In the genomic region with DNA sequence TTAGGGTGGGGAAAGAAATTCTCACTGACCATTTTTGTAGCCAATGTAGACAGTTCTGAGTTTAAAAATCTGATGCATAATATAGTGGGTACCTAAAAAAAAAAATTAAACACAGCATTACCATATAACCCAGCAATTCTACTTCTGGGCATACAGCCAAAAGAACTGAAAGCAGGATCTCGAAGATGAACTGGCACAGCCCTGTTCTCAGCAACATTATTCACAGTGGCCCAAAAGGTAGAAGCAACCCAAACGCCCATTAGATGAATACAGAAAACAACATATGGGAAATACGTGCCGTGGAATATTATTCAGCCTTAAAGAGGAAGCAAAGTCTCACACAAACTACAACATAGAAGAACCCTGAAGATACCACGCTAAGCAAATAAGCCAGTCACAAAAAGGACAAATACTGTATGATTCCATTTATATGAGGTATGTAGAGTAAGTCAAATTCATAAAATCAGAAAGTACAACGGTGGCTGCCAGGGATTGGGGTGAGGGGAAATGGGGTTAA, we compare ENCODE assay signal across 14 cellular contexts. TPM values are rescaled to one million over a fixed set of nuclear protein-coding genes. Genes with fewer than 3 reads are reported as not detected.
DNase-seq lines count a peak whose midpoint lies in the region; ATAC-seq and TF ChIP-seq lines count a peak whose summit lies in the region.
"Had no signal": no experiment of that assay in that cellular context is flagged by ENCODE, and none has a peak within 500 bp of the region (broad histone marks: within the 10 kb centered on the region; RNA-seq: fewer than 3 reads in every experiment).

No MANE protein-coding gene starts in this region.

- no peak for TF ChIP-seq POLR2A in breast epithelium (IDR thresholded peaks at IDR 0.05)

- peak overlapping the region; percentile 41 for H3K4me3 ChIP-seq in MG63
- peak overlapping the region in 1 of 3 donors; percentile 54 for H3K4me3 ChIP-seq in breast epithelium
- no peak overlapping the region for H3K4me3 ChIP-seq in mesodermal cell (ENCODE audit: extremely low read depth, insufficient read depth, low read length, poor library complexity, severe bottlenecking)

- H3K27ac ChIP-seq in breast epithelium, result peak overlapping the region; percentile 6 to 74
- peak overlapping the region; percentile 24 for H3K27ac ChIP-seq in mesodermal cell (ENCODE audit: low read depth, low read length, severe bottlenecking)

- 89 to 100% methylated on average over 1 to 2 of the region's 6 CpGs for WGBS in mesodermal cell (ENCODE audit: insufficient coverage in 2 of 2), 2 experiments

- H3K4me1 ChIP-seq in breast epithelium (no peaks in the 10 kb centered on the region), mesodermal cell (ENCODE audit: control insufficient read depth, insufficient read depth, low read length, poor library complexity, severe bottlenecking) (peaks cover 42% of the 10 kb centered on the region)

- peaks cover 22% of the 10 kb centered on the region for H3K36me3 ChIP-seq in MG63
- H3K36me3 ChIP-seq in breast epithelium, result no peaks in the 10 kb centered on the region
- peaks cover 38% of the 10 kb centered on the region for H3K36me3 ChIP-seq in mesodermal cell (ENCODE audit: control insufficient read depth, insufficient read depth, low read length)

- no peak for ATAC-seq in GM19324 (IDR thresholded peaks at IDR 0.05; ENCODE audit: low FRiP score, unreplicated experiment)

- no peaks in the 10 kb centered on the region for H3K27me3 ChIP-seq in MG63
- H3K27me3 ChIP-seq in breast epithelium, result no peaks in the 10 kb centered on the region

- TF ChIP-seq CTCF in breast epithelium (IDR thresholded peaks at IDR 0.05), result no peak

- intact Hi-C loops in breast epithelium (cut with DNase I; ENCODE audit: low total_unique reads) (no loop called here), posterior cingulate gyrus (cut with DNase I) (no loop called here)

- DNase-seq in COR-L47 (lab: John Stamatoyannopoulos, UW), result peak; percentile 18
- DNase-seq in MG63, result peak; percentile 39
- no peak for DNase-seq in breast epithelium (ENCODE audit: low spot score in 2 of 2)
- DNase-seq in posterior cingulate gyrus, result no peak
- no peak for DNase-seq in NOMO-1 (lab: John Stamatoyannopoulos, UW; ENCODE audit: unreplicated experiment in 2 of 2)
- DNase-seq in NK-92 (lab: John Stamatoyannopoulos, UW; ENCODE audit: unreplicated experiment), result no peak
- DNase-seq: activated B cell treated with CpG ODN at 0.5 μM for 24 hours; activated naive CD4-positive, alpha-beta T cell treated with Interleukin-2 at 50 U/mL for 16 hours; effector CD8-positive, alpha-beta T cell; naive B cell; NCI-H1417; stimulated activated naive CD4-positive, alpha-beta T cell had no signal

- H3K9me3 ChIP-seq in MG63, result no peaks in the 10 kb centered on the region
- H3K9me3 ChIP-seq in breast epithelium, result no peaks in the 10 kb centered on the region
- no peaks in the 10 kb centered on the region for H3K9me3 ChIP-seq in mesodermal cell (ENCODE audit: control insufficient read depth, low read length)

RNA-seq across cellular contexts. Expression of a gene that starts 54.4 kb away (rescaled TPM):
- total RNA-seq in MG63 (2014; rRNA removed; shearing (Covaris generic); ENCODE audit: low replicate concordance), result 11.4 and 16.8 TPM in 2 replicates
- total RNA-seq in breast epithelium, result 10 to 100 TPM; 16.3 to 46.9 (median 35.9) TPM
- polyA plus RNA-seq in mesodermal cell (2013, experiment 1 of 2), result 69.3 TPM
- polyA plus RNA-seq in mesodermal cell (2013, experiment 2 of 2), result 74.6 TPM

Comparison
In these comparisons a context has a peak if more than half of its experiments do, and no peak if none do; other contexts are left out.
1. DNase-seq: peak in COR-L47 (single experiment) and MG63 (single experiment); none in breast epithelium (0 of 2), posterior cingulate gyrus (0 of 10), NOMO-1 (0 of 2) and NK-92 (single experiment).